Comparison of ENCODE assay signal across 20 cellular contexts in the genomic region with DNA sequence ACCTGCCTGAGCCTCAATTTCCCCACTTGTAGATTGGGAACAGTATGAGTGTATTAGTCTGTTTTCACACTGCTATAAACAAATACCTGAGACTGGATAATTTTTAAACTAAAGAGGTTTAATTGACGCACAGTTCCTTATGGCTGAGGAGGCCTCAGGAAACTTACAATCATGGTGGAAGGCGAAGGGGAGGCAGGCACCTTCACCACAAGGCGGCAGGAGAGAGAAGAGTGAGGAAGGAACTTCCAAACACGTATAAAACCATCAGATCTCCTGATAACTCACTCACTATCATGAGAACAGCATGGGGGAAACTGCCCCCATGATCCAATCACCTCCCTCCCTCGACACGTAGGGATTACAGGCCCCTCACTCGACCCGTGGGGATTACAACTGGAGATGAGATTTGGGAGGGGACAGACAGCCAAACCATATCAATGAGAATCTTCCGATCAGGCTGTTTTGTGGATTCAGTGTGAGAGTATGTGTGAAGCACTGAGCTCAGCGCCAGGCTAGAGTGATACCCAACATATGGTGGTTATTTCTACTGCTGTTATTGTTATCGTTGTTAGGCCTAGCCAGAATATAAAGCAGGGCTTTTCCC. TPM values are rescaled to one million over a fixed set of nuclear protein-coding genes. Genes with fewer than 3 reads are reported as not detected.
DNase-seq lines count a peak whose midpoint lies in the region; TF ChIP-seq lines count a peak whose summit lies in the region.
"Had no signal": no experiment of that assay in that cellular context is flagged by ENCODE, and none has a peak within 500 bp of the region (broad histone marks: within the 10 kb centered on the region; RNA-seq: fewer than 3 reads in every experiment).

No MANE protein-coding gene starts in this region.

- TF ChIP-seq POLR2A in stomach (IDR thresholded peaks at IDR 0.05), result no peak

- intact Hi-C loops in stomach (cut with DNase I; ENCODE audit: low total_unique reads), result no loop called here

- H3K9me3 Mint-ChIP-seq in type B pancreatic cell, result no peaks in the 10 kb centered on the region
- H3K9me3 Mint-ChIP-seq: activated T-cell treated with anti-CD3 and anti-CD28 coated beads, Interleukin-2, amount 50 U/mL, for 4 hours; CD8-positive, alpha-beta T cell had no signal

- H3K36me3 Mint-ChIP-seq in type B pancreatic cell, result peaks cover 4% of the 10 kb centered on the region
- H3K36me3 Mint-ChIP-seq: activated naive CD8-positive, alpha-beta T cell; CD8-positive, alpha-beta T cell had no signal

- H3K4me3 Mint-ChIP-seq in type B pancreatic cell, result no peak overlapping the region
- H3K4me3 Mint-ChIP-seq: activated naive CD8-positive, alpha-beta T cell; activated T-cell treated with anti-CD3 and anti-CD28 coated beads, Interleukin-2, amount 50 U/mL, for 4 hours; CD8-positive, alpha-beta T cell had no signal

- H3K9me3 ChIP-seq in stomach, result peaks cover 0 to 6% (median 0%) of the 10 kb centered on the region in 4 donors
- H3K9me3 ChIP-seq: pancreas, transverse colon had no signal

- WGBS in stomach, 5 donors, result 49 to 53% (median 50%) methylated on average over 11 of the region's 11 CpGs

- H3K4me1 Mint-ChIP-seq in type B pancreatic cell (ENCODE audit: unreplicated experiment), result peaks cover 6% of the 10 kb centered on the region

- peaks cover 0 to 36% (median 12%) of the 10 kb centered on the region in 3 donors for H3K27me3 ChIP-seq in stomach
- H3K27me3 ChIP-seq: pancreas had no signal

- no peak overlapping the region for H3K27ac Mint-ChIP-seq in type B pancreatic cell
- H3K27ac Mint-ChIP-seq: activated naive CD8-positive, alpha-beta T cell; CD8-positive, alpha-beta T cell had no signal

- H3K4me1 ChIP-seq in stomach, result no peaks in the 10 kb centered on the region
- H3K4me1 ChIP-seq: pancreas, transverse colon had no signal

- H3K4me3 ChIP-seq in foreskin fibroblast (ENCODE audit: low read depth in 1 of 2, low read length in 2 of 2) (no peak overlapping the region), stomach (no peak overlapping the region)
- H3K4me3 ChIP-seq: cardiac muscle cell, pancreas, smooth muscle cell, transverse colon had no signal

- H3K27me3 Mint-ChIP-seq in type B pancreatic cell, result peaks cover 6% of the 10 kb centered on the region

- TF ChIP-seq EP300 in stomach (IDR thresholded peaks at IDR 0.05), result no peak

- peak; percentile 52 for TF ChIP-seq CTCF in VCaP (conservative IDR thresholded peaks at IDR 0.05)
- TF ChIP-seq CTCF in foreskin fibroblast (IDR thresholded peaks at IDR 0.05; ENCODE audit: low read depth, low read length), result peak; percentile 29
- TF ChIP-seq CTCF in type B pancreatic cell (conservative IDR thresholded peaks at IDR 0.05), result peak; percentile 64
- TF ChIP-seq CTCF in stomach (IDR thresholded peaks at IDR 0.05), result no peak

- H3K27ac ChIP-seq in VCaP (no peak overlapping the region), stomach (no peak overlapping the region)
- H3K27ac ChIP-seq: cardiac muscle cell, pancreas, transverse colon had no signal

- no peaks in the 10 kb centered on the region for H3K36me3 ChIP-seq in stomach
- H3K36me3 ChIP-seq: cardiac muscle cell, pancreas, transverse colon had no signal

- peak; percentile 44 for DNase-seq in NCI-H82 (lab: John Stamatoyannopoulos, UW)
- no peak for DNase-seq in NCI-H82 treated with DMSO at 0.1 percent for 48 hours (lab: John Stamatoyannopoulos, UW; ENCODE audit: unreplicated experiment)
- no peak for DNase-seq in foreskin fibroblast
- no peak for DNase-seq in type B pancreatic cell (ENCODE audit: extremely low spot score, unreplicated experiment)
- DNase-seq in nucleus accumbens (lab: John Stamatoyannopoulos, UW), result no peak
- no peak for DNase-seq in stomach
- no peak for DNase-seq in NOMO-1 treated with dmso at 0.1 percent for 144 hours (lab: John Stamatoyannopoulos, UW; ENCODE audit: unreplicated experiment)
- DNase-seq: activated CD4-positive, alpha-beta T cell treated with anti-CD3 and anti-CD28 coated beads, Interleukin-2, amount 50 U/mL, for 48 hours; activated T-cell treated with anti-CD3 and anti-CD28 coated beads, Interleukin-2, amount 50 U/mL, for 4 hours; CD8-positive, alpha-beta T cell; effector CD4-positive, alpha-beta T cell; GOT3; NCI-H1930; pancreas; transverse colon had no signal

RNA-seq across cellular contexts. Expression of a gene that starts 14.6 kb away (rescaled TPM):
- total RNA-seq in type B pancreatic cell (ENCODE audit: low replicate concordance) (13.6 and 33.6 TPM in 2 replicates), stomach (not detected)
- polyA plus RNA-seq in stomach, result under 1 TPM in 1 of 3 donors, not detected in 2; 0.20 TPM
- total RNA-seq: activated T-cell treated with anti-CD3 and anti-CD28 coated beads, Interleukin-2, amount 50 U/mL, for 4 hours; cardiac muscle cell; CD8-positive, alpha-beta T cell; mononuclear cell; smooth muscle cell had no signal
- polyA plus RNA-seq: cardiac muscle cell, smooth muscle cell had no signal

Comparison
In these comparisons a context has a peak if more than half of its experiments do, and no peak if none do; other contexts are left out.
1. CTCF ChIP-seq: peak in VCaP (single experiment), foreskin fibroblast (single experiment) and type B pancreatic cell (single experiment); none in stomach (0 of 7).
2. RNA of a gene that starts 14.6 kb away (total RNA-seq): 13.6 to 33.6 TPM in type B pancreatic cell; not detected in stomach; every median in the first group is over 10 times any median in the second.